In the genomic region with DNA sequence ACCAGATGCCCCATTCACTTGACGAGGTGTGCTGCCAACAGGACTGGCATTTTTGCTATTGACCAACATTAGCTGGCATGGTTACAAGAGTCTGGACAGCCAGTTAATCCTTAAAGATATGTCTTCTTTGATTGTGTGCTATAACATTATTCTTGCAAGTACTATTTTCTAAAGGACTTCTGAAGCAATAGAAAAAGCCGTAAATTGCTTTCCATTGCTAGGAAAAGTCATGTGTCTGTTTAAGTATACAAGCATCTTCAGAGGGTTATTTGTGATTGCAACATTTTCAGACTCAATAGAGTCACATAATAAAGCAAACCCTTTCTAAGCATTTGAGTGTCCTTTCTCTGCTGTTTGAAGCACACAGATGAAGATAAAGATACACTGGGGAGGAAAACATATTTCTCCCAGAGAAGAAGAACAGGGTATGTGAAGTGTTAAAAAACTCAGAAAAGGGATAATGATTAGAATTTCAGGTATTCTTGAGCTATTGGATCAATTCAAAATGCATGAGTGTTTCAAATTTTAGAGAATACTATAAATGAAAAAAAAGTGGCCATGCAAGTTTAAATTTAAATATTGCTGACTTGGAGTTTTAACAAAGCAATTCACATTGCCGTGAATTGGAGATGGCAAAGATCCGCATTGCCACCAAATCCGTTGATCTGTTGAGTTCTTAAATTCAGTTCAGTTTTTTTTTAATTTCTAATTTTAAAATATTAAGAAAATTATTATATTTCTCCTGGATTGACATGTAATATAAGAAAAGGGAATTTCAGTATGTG, we compare ENCODE assay signal across 19 cellular contexts.
DNase-seq lines count a peak whose midpoint lies in the region; ATAC-seq, FAIRE-seq and TF ChIP-seq lines count a peak whose summit lies in the region.
"Had no signal": no experiment of that assay in that cellular context is flagged by ENCODE, and none has a peak within 500 bp of the region (broad histone marks: within the 10 kb centered on the region; RNA-seq: fewer than 3 reads in every experiment).

No MANE protein-coding gene starts in this region.

- no peaks in the 10 kb centered on the region for H3K36me3 ChIP-seq in IMR-90 (ENCODE audit: control insufficient read depth, insufficient read depth, low read length)
- H3K36me3 ChIP-seq: HAP-1 had no signal

- BruUV-seq in IMR-90 (replicated peaks; lab: Mats Ljungman, UMichigan): no TSS peak

- H3K56ac ChIP-seq in IMR-90 (ENCODE audit: extremely low read depth, insufficient read depth, low read length): no peak overlapping the region

- dilution Hi-C loops in IMR-90 (cut with HindIII; ENCODE audit: low sequenced_read_pairs, unreplicated experiment): no loop called here

- H3K4me3 ChIP-seq in A549: no peak overlapping the region
- no peak overlapping the region for H3K4me3 ChIP-seq in IMR-90 (ENCODE audit: insufficient read depth, low read depth, low read length)
- H3K4me3 ChIP-seq: GM23248, HAP-1 had no signal

- no peak for TF ChIP-seq EP300 in A549 (IDR thresholded peaks at IDR 0.05)

- no peaks in the 10 kb centered on the region for H3K79me1 ChIP-seq in IMR-90 (ENCODE audit: low read depth in 1 of 2, low read length in 2 of 2)

- TF ChIP-seq POLR2A in A549 (IDR thresholded peaks at IDR 0.05; ENCODE audit: low read length): no peak
- no peak for TF ChIP-seq POLR2A in IMR-90 (IDR thresholded peaks at IDR 0.05; ENCODE audit: low read depth, low read length)

- H2AK9ac ChIP-seq in IMR-90 (replicated peaks; ENCODE audit: low read depth, low read length, poor library complexity): no peak overlapping the region

- H2BK20ac ChIP-seq in IMR-90 (ENCODE audit: low read depth, low read length): no peak overlapping the region

- H4K5ac ChIP-seq in IMR-90 (ENCODE audit: low read depth, low read length): no peak overlapping the region

- no peaks in the 10 kb centered on the region for H3K9me1 ChIP-seq in IMR-90 (ENCODE audit: insufficient read depth, low read length)

- DNase-seq in A549 (ENCODE audit: low read depth in 1 of 2, low spot score in 1 of 2): no peak
- DNase-seq in IMR-90: no peak
- peak; percentile 3 for DNase-seq in amniotic epithelial cell (ENCODE audit: low read depth)
- no peak for DNase-seq in stimulated activated CD4-positive, alpha-beta T cell treated with anti-CD3 and anti-CD28 coated beads, Interleukin-2, amount 100 ng/mL, for 48 hours
- no peak for DNase-seq in glomerular visceral epithelial cell (ENCODE audit: extremely low spot score)
- DNase-seq: 8988T; C1 segment of cervical spinal cord; Calu3; CD4-positive, alpha-beta memory T cell; COR-L47; DMS53; DMS79 treated with DMSO at 0.1 percent for 48 hours; GF-D8; GM23248 had no signal

- H3K4me2 ChIP-seq in A549 (no peak overlapping the region), IMR-90 (ENCODE audit: low read depth, low read length) (no peak overlapping the region)

- no peak overlapping the region for H2AFZ ChIP-seq in IMR-90 (replicated peaks; ENCODE audit: low read length, poor library complexity)
- H2AFZ ChIP-seq: GM23248 had no signal

- H3K4ac ChIP-seq in IMR-90 (ENCODE audit: low read depth, low read length): no peak overlapping the region

- no peak overlapping the region for H2AK5ac ChIP-seq in IMR-90 (ENCODE audit: low read depth, low read length)

- H3K27me3 ChIP-seq in IMR-90 (ENCODE audit: control insufficient read depth, insufficient read depth, low read length): no peaks in the 10 kb centered on the region

- TF ChIP-seq RAD21 in A549 (conservative IDR thresholded peaks at IDR 0.05 in 1 of 2, IDR thresholded peaks at IDR 0.05 in 1 of 2): no peak
- no peak for TF ChIP-seq RAD21 in IMR-90 (IDR thresholded peaks at IDR 0.05; ENCODE audit: low read length)

- 19% methylated on average over 5 of the region's 5 CpGs for WGBS in A549 (ENCODE audit: missing lambda C conversion rate)
- WGBS in IMR-90 (ENCODE audit: extremely low coverage in 2 of 2, insufficient read length in 1 of 2), 2 experiments: no CpG with 5 or more reads among the region's 5 CpGs

- TF ChIP-seq CTCF in A549 (IDR thresholded peaks at IDR 0.05): no peak
- TF ChIP-seq CTCF in IMR-90 (conservative IDR thresholded peaks at IDR 0.05; ENCODE audit: low read depth, low read length): no peak

- H3K27ac ChIP-seq in A549: no peak overlapping the region
- no peak overlapping the region for H3K27ac ChIP-seq in IMR-90 (ENCODE audit: insufficient read depth, low read length)
- H3K27ac ChIP-seq: GM23248 had no signal

- CTCF ChIA-PET in A549 (lab: Yijun Ruan, JAX): no interaction called here
- CTCF ChIA-PET in IMR-90 (lab: Yijun Ruan, JAX): no interaction called here

- no peak overlapping the region for H4K8ac ChIP-seq in IMR-90 (ENCODE audit: low read depth in 2 of 2, low read length in 2 of 2)

- H3K4me1 ChIP-seq in A549 (no peaks in the 10 kb centered on the region), IMR-90 (ENCODE audit: control insufficient read depth, insufficient read depth, low read length) (no peaks in the 10 kb centered on the region)

- no peak for FAIRE-seq in A549 (lab: Jason Lieb, UNC)
- FAIRE-seq: GM12891, GM18507, H54 had no signal

- POLR2A ChIA-PET in A549 (lab: Yijun Ruan, JAX) (no interaction called here), IMR-90 (lab: Charles Lee; ENCODE audit: unreplicated experiment) (no interaction called here)

- in situ Hi-C loops in IMR-90 (cut with MboI; ENCODE audit: low sequenced_read_pairs): no loop called here

- H3K23ac ChIP-seq in IMR-90 (ENCODE audit: low read depth, low read length): no peak overlapping the region

- H2BK120ac ChIP-seq in IMR-90 (ENCODE audit: low read depth, low read length): no peak overlapping the region

- no peaks in the 10 kb centered on the region for H4K20me1 ChIP-seq in IMR-90 (ENCODE audit: insufficient read depth, low read length)

- H3K14ac ChIP-seq in IMR-90 (replicated peaks; ENCODE audit: low read depth, low read length): no peak overlapping the region

- ATAC-seq in A549 (no peak), IMR-90 (ENCODE audit: low read depth) (no peak), GM18519 (IDR thresholded peaks at IDR 0.05; ENCODE audit: low FRiP score, unreplicated experiment) (no peak)

- H2BK15ac ChIP-seq in IMR-90 (ENCODE audit: low read depth, low read length): no peak overlapping the region

- intact Hi-C loops in IMR-90 (cut with micrococcal nuclease): no loop called here

- H3K18ac ChIP-seq in IMR-90 (ENCODE audit: low read depth, low read length): no peak overlapping the region

- no peak overlapping the region for H3K9ac ChIP-seq in IMR-90 (ENCODE audit: low read depth, low read length)
- H3K9ac ChIP-seq: GM23248 had no signal

- no peak overlapping the region for H2BK5ac ChIP-seq in IMR-90 (ENCODE audit: low read depth, low read length, poor library complexity, severe bottlenecking)

- no peak overlapping the region for H4K91ac ChIP-seq in IMR-90 (ENCODE audit: insufficient read depth, low read depth, low read length)

- H3K9me3 ChIP-seq in A549 (no peaks in the 10 kb centered on the region), IMR-90 (ENCODE audit: control insufficient read depth, insufficient read depth, low read length) (no peaks in the 10 kb centered on the region)
- H3K9me3 ChIP-seq: HAP-1 had no signal

TF ChIP-seq in A549, 52 proteins besides CTCF, POLR2A, EP300 and RAD21:
- TF ChIP-seq MAFK (IDR thresholded peaks at IDR 0.05; ENCODE audit: partially characterized antibody) (peak; percentile 40), HOXB5 (CRISPR knock-in tag; IDR thresholded peaks at IDR 0.05) (no peak), MYC (IDR thresholded peaks at IDR 0.05; ENCODE audit: borderline replicate concordance, low read length) (no peak)

TF ChIP-seq in IMR-90, 13 proteins besides CTCF, POLR2A, EP300 and RAD21:
- TF ChIP-seq RCOR1 (IDR thresholded peaks at IDR 0.05; ENCODE audit: insufficient replicate concordance, low read length): no peak
- no peak for TF ChIP-seq FOS (IDR thresholded peaks at IDR 0.05; ENCODE audit: low read depth, low read length)
- 0 out of 2 replicates have a peak, but pooled peaks have one; percentile 64 for TF ChIP-seq MAFK (IDR thresholded peaks at IDR 0.05; ENCODE audit: low read depth, low read length)
- TF ChIP-seq MXI1 (IDR thresholded peaks at IDR 0.05; ENCODE audit: borderline replicate concordance, low read depth, low read length): no peak
TF ChIP-seq in IMR-90: peak in this region for 1.
